1 cellular context compared by ENCODE assay signal in the genomic region with DNA sequence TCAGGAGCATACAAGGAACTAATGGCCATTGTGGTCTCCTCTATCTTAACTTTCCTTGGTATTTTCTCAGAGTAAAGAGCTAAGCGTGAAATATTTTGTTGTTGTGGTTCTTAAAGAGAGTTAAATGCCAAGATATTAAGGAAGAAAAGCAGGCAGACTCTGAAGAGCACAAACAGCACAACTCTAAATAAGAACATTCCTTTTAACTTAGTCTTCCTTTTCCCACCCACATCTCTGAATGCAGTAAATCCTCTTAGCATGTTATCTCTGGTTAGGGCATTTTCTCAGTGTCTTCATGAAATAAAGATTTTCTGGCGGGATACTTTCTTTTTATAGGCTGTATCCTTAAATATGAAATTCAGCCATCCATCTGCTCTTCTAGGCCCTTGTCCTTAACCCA.
TF ChIP-seq lines count a peak whose summit lies in the region.

No MANE protein-coding gene starts in this region.

TF ChIP-seq in IMR-90, 13 proteins besides CTCF, POLR2A, EP300 and RAD21:
- no peak for TF ChIP-seq FOS (IDR thresholded peaks at IDR 0.05; ENCODE audit: low read depth, low read length)
- TF ChIP-seq MXI1 (IDR thresholded peaks at IDR 0.05; ENCODE audit: borderline replicate concordance, low read depth, low read length) = no peak
- no peak for TF ChIP-seq BHLHE40 (IDR thresholded peaks at IDR 0.05; ENCODE audit: low read depth, low read length)
- TF ChIP-seq SMC3 (IDR thresholded peaks at IDR 0.05; ENCODE audit: low read depth, low read length) = no peak
- TF ChIP-seq MAZ (IDR thresholded peaks at IDR 0.05; ENCODE audit: borderline replicate concordance, low read depth, low read length) = no peak
- TF ChIP-seq USF2 (IDR thresholded peaks at IDR 0.05; ENCODE audit: low read depth, low read length) = no peak
- no peak for TF ChIP-seq RCOR1 (IDR thresholded peaks at IDR 0.05; ENCODE audit: insufficient replicate concordance, low read length)
- no peak for TF ChIP-seq CEBPB (IDR thresholded peaks at IDR 0.05; ENCODE audit: low read depth, low read length)
- no peak for TF ChIP-seq ELK1 (IDR thresholded peaks at IDR 0.05; ENCODE audit: borderline replicate concordance, low read depth, low read length)
- TF ChIP-seq NFE2L2 (IDR thresholded peaks at IDR 0.05; ENCODE audit: low read depth, low read length) = no peak
- no peak for TF ChIP-seq RFX5 (IDR thresholded peaks at IDR 0.05; ENCODE audit: low read depth, low read length)
- TF ChIP-seq MAFK (IDR thresholded peaks at IDR 0.05; ENCODE audit: low read depth, low read length) = no peak
- no peak for TF ChIP-seq CHD1 (IDR thresholded peaks at IDR 0.05; ENCODE audit: low read depth, low read length)
